ENCODE assay signal across 16 cellular contexts in genomic region chr1:244010599-244011211, GRCh38.
"Had no signal": no experiment of that assay in that cellular context is flagged by ENCODE, and none has a peak within 500 bp of the region (broad histone marks: within the 10 kb centered on the region; RNA-seq: fewer than 3 reads in every experiment).

No MANE protein-coding gene starts in this region.

- DNase-seq: activated B cell treated with CpG ODN at 0.5 μM for 24 hours; activated CD4-positive, alpha-beta T cell treated with anti-CD3 and anti-CD28 coated beads, Interleukin-2, amount 10 ng/mL, durations not matched to agents 7 days and 5 days; activated naive CD4-positive, alpha-beta T cell treated with anti-CD3 and anti-CD28 coated beads, Interleukin-2, amount 10 ng/mL, durations not matched to agents 7 days and 5 days; adrenal gland; body of pancreas; central memory CD4-positive, alpha-beta T cell; effector memory CD8-positive, alpha-beta T cell; foreskin melanocyte; heart right ventricle; mucosa of descending colon; psoas muscle; upper lobe of right lung had no signal

- ATAC-seq: body of pancreas, left lobe of liver, psoas muscle, upper lobe of right lung had no signal

- H3K36me3 Mint-ChIP-seq: activated naive CD4-positive, alpha-beta T cell treated with anti-CD3 and anti-CD28 coated beads, Interleukin-2, amount 10 ng/mL, durations not matched to agents 7 days and 5 days; naive thymus-derived CD8-positive, alpha-beta T cell had no signal

- H3K4me1 Mint-ChIP-seq: activated B cell treated with CpG ODN at 0.5 μM for 24 hours; activated CD4-positive, alpha-beta T cell treated with anti-CD3 and anti-CD28 coated beads, Interleukin-2, amount 10 ng/mL, durations not matched to agents 7 days and 5 days; activated naive CD4-positive, alpha-beta T cell treated with anti-CD3 and anti-CD28 coated beads, Interleukin-2, amount 10 ng/mL, durations not matched to agents 7 days and 5 days had no signal

- H3K4me1 ChIP-seq: adrenal gland, body of pancreas, psoas muscle, upper lobe of right lung had no signal

- H3K27ac Mint-ChIP-seq: activated B cell treated with CpG ODN at 0.5 μM for 24 hours; activated CD4-positive, alpha-beta T cell treated with anti-CD3 and anti-CD28 coated beads, Interleukin-2, amount 10 ng/mL, durations not matched to agents 7 days and 5 days; activated naive CD4-positive, alpha-beta T cell treated with anti-CD3 and anti-CD28 coated beads, Interleukin-2, amount 10 ng/mL, durations not matched to agents 7 days and 5 days; activated T-helper 2 cell treated with anti-CD3 and anti-CD28 coated beads, Interferon-gamma antibody, Interleukin-2, Interleukin-4, amounts not matched to agents 10 μg/mL and 5 μg/mL and 100 μg/mL, durations not matched to agents 14 hours and 24 hours and 36 hours; effector memory CD8-positive, alpha-beta T cell; naive thymus-derived CD8-positive, alpha-beta T cell had no signal

- H3K27ac ChIP-seq: adrenal gland, body of pancreas, coronary artery, psoas muscle, upper lobe of right lung had no signal

- H3K4me3 ChIP-seq: adrenal gland, body of pancreas, coronary artery, mucosa of descending colon, psoas muscle, upper lobe of right lung had no signal

- H3K36me3 ChIP-seq: adrenal gland, heart right ventricle, upper lobe of right lung had no signal

- H3K4me3 Mint-ChIP-seq: activated B cell treated with CpG ODN at 0.5 μM for 24 hours; activated CD4-positive, alpha-beta T cell treated with anti-CD3 and anti-CD28 coated beads, Interleukin-2, amount 10 ng/mL, durations not matched to agents 7 days and 5 days; activated naive CD4-positive, alpha-beta T cell treated with anti-CD3 and anti-CD28 coated beads, Interleukin-2, amount 10 ng/mL, durations not matched to agents 7 days and 5 days; effector memory CD8-positive, alpha-beta T cell; naive thymus-derived CD8-positive, alpha-beta T cell had no signal

- H3K9me3 Mint-ChIP-seq: activated B cell treated with CpG ODN at 0.5 μM for 24 hours; activated CD4-positive, alpha-beta T cell treated with anti-CD3 and anti-CD28 coated beads, Interleukin-2, amount 10 ng/mL, durations not matched to agents 7 days and 5 days; activated naive CD4-positive, alpha-beta T cell treated with anti-CD3 and anti-CD28 coated beads, Interleukin-2, amount 10 ng/mL, durations not matched to agents 7 days and 5 days; activated T-helper 2 cell treated with anti-CD3 and anti-CD28 coated beads, Interferon-gamma antibody, Interleukin-2, Interleukin-4, amounts not matched to agents 10 μg/mL and 5 μg/mL and 100 μg/mL, durations not matched to agents 14 hours and 24 hours and 36 hours; effector memory CD8-positive, alpha-beta T cell; naive thymus-derived CD8-positive, alpha-beta T cell had no signal

- H3K9me3 ChIP-seq: adrenal gland, body of pancreas, heart right ventricle, mucosa of descending colon, psoas muscle, upper lobe of right lung had no signal

- H3K27me3 ChIP-seq: adrenal gland, body of pancreas had no signal
